Comparison of ENCODE assay signal across 25 cellular contexts in the genomic region with DNA sequence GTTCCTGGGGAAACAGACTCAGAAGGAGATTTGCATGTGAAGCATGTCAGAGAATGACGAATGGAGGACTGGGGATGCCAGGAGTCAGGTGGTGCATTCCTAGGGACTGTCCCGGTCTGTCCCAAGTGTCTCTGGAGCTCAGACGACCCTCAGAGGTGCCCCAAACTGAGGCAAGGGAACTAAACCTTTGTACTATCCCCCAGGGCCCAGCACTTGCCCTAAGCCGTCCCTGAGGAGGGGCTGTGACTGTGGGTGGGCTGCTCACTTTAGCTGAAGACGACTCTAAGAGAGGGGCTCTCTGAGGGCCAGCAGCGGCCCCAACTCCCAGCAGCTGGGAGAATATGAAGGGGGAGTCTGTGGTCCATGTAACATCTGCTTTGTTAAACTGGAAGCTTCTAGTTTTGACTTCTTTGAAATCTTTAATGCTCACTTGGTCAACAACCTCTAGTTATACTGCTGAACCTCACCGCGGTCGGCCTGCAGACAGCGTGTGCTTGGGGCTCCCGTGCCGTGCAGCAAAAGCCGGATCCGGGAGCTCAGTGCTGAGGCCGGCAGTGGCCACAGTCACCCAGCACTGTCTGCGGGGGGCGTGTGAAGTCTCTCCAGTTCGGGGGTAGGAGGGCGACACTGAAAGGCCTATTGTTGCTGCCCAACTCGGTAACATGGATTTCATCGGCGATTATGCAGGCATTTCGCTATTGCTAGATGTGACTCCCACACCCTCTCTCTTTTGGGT. TPM values are rescaled to one million over a fixed set of nuclear protein-coding genes. Genes with fewer than 3 reads are reported as not detected.
DNase-seq lines count a peak whose midpoint lies in the region; ATAC-seq, FAIRE-seq and TF ChIP-seq lines count a peak whose summit lies in the region.
"Had no signal": no experiment of that assay in that cellular context is flagged by ENCODE, and none has a peak within 500 bp of the region (broad histone marks: within the 10 kb centered on the region; RNA-seq: fewer than 3 reads in every experiment).

No MANE protein-coding gene starts in this region.

- peaks cover 39% of the 10 kb centered on the region for H3K4me1 ChIP-seq in HepG2 (ENCODE audit: insufficient read depth, low read length)
- H3K4me1 ChIP-seq in right lobe of liver = no peaks in the 10 kb centered on the region
- H3K4me1 ChIP-seq: transverse colon had no signal

- in situ Hi-C loops in HepG2 (cut with HindIII; ENCODE audit: extremely low pct_ligation_motif_present, low pct_unique_long_range_greater_than_20kb) = no loop called here

- no peak overlapping the region for H3K4me3 ChIP-seq in HepG2 (replicated peaks in 1 of 3; ENCODE audit: insufficient read depth in 1 of 3, low read depth in 2 of 3, low read length in 3 of 3)
- no peak overlapping the region for H3K4me3 ChIP-seq in right lobe of liver
- H3K4me3 ChIP-seq: heart right ventricle, lung, SK-N-MC, stomach, transverse colon had no signal

- H3K36me3 ChIP-seq in HepG2 (replicated peaks in 1 of 2; ENCODE audit: control insufficient read depth in 1 of 2, insufficient read depth in 2 of 2, low read length in 2 of 2) (no peaks in the 10 kb centered on the region; a peak in 1 of 5 replicates), right lobe of liver (no peaks in the 10 kb centered on the region)
- H3K36me3 ChIP-seq: heart right ventricle, stomach, transverse colon had no signal

- FAIRE-seq in HepG2 (lab: Jason Lieb, UNC) = no peak
- FAIRE-seq: GM12891 had no signal

- H3K79me2 ChIP-seq in HepG2 (ENCODE audit: insufficient read depth, low read length) = peaks cover 7% of the 10 kb centered on the region

- no peak overlapping the region for H2AFZ ChIP-seq in HepG2 (ENCODE audit: low read length)

- POLR2A ChIA-PET in HepG2 (lab: Yijun Ruan, JAX) = no interaction called here

- no peak overlapping the region for H3K9ac ChIP-seq in HepG2 (ENCODE audit: insufficient read depth, low read depth, low read length)
- H3K9ac ChIP-seq: KMS-11 had no signal

- H3K27ac ChIP-seq in HepG2 (ENCODE audit: extremely low read length, insufficient read depth, low read length) = no peak overlapping the region
- H3K27ac ChIP-seq in right lobe of liver = no peak overlapping the region
- peak overlapping the region; percentile 30 for H3K27ac ChIP-seq in temporal lobe (ENCODE audit: low read depth, low read length)
- H3K27ac ChIP-seq: heart right ventricle, KMS-11, SK-N-MC, stomach, transverse colon had no signal

- H3K9me3 ChIP-seq in HepG2 (ENCODE audit: low read length) (no peaks in the 10 kb centered on the region), right lobe of liver (no peaks in the 10 kb centered on the region)
- H3K9me3 ChIP-seq: heart right ventricle, stomach, transverse colon had no signal

- CTCF ChIA-PET in HepG2 (lab: Yijun Ruan, JAX; ENCODE audit: low intra/inter-chr PET ratio, low total read pairs) = no interaction called here

- no peak overlapping the region; the same call in 1 of the 2 replicates for H3K4me2 ChIP-seq in HepG2 (ENCODE audit: low read depth, low read length)
- H3K4me2 ChIP-seq: KMS-11 had no signal

- intact Hi-C loops in HepG2 (cut with micrococcal nuclease; ENCODE audit: unreplicated experiment) = no loop called here
- intact Hi-C loops in right lobe of liver (cut with DNase I) = no loop called here

- 63% methylated on average over 23 of the region's 23 CpGs for WGBS in HepG2 (ENCODE audit: low lambda C conversion rate)
- 72% methylated on average over 5 of the region's 23 CpGs for WGBS in right lobe of liver (ENCODE audit: insufficient coverage, low coverage, low lambda C conversion rate, missing lambda C conversion rate)

- ATAC-seq in HepG2 (no peak), right lobe of liver (no peak), GM19467 (IDR thresholded peaks at IDR 0.05; ENCODE audit: unreplicated experiment) (no peak), HG03432 (IDR thresholded peaks at IDR 0.05; ENCODE audit: unreplicated experiment) (no peak)
- ATAC-seq: activated CD8-positive, alpha-beta T cell treated with anti-CD3 and anti-CD28 coated beads for 36 hours; heart right ventricle had no signal

- no peak for TF ChIP-seq CTCF in HepG2 (CRISPR knock-in tag; IDR thresholded peaks at IDR 0.05)
- TF ChIP-seq CTCF in right lobe of liver (IDR thresholded peaks at IDR 0.05) = no peak

- no TSS peak for BruUV-seq in HepG2 (replicated peaks; lab: Mats Ljungman, UMichigan)

- H3K27me3 ChIP-seq in HepG2 (ENCODE audit: control insufficient read depth in 1 of 2, insufficient read depth in 2 of 2, low read length in 2 of 2) = no peaks in the 10 kb centered on the region; a peak in 2 of 5 replicates
- H3K27me3 ChIP-seq in right lobe of liver = no peaks in the 10 kb centered on the region
- H3K27me3 ChIP-seq: heart right ventricle, stomach, transverse colon had no signal

- TF ChIP-seq RAD21 in HepG2 (CRISPR knock-in tag; IDR thresholded peaks at IDR 0.05) = no peak

- TF ChIP-seq EP300 in HepG2 (IDR thresholded peaks at IDR 0.05; ENCODE audit: low read depth in 2 of 2, low read length in 2 of 2) = no peak
- TF ChIP-seq EP300 in HepG2 (CRISPR knock-in tag; IDR thresholded peaks at IDR 0.05; ENCODE audit: borderline replicate concordance) = no peak

- no peak for DNase-seq in HepG2 (ENCODE audit: low spot score)
- no peak for DNase-seq in right lobe of liver
- peak; percentile 8 for DNase-seq in cerebellum (ENCODE audit: low spot score)
- peak; percentile 32 for DNase-seq in medulla oblongata (ENCODE audit: extremely low spot score)
- no peak for DNase-seq in NCI-H345 treated with DMSO at 0.1 percent for 48 hours (lab: John Stamatoyannopoulos, UW; ENCODE audit: unreplicated experiment)
- DNase-seq: activated CD8-positive, alpha-beta T cell treated with anti-CD3 and anti-CD28 coated beads for 36 hours; CD4-positive, CD25-positive, alpha-beta regulatory T cell; effector memory CD4-positive, alpha-beta T cell; erythroblast; heart right ventricle; MM.1S; NCI-H1417; NCI-H2081 treated with DMSO at 0.1 percent for 48 hours; NCI-H446; NCI-H82; RPMI8226; stomach; transverse colon had no signal

- TF ChIP-seq POLR2A in HepG2 (IDR thresholded peaks at IDR 0.05; ENCODE audit: insufficient read depth in 1 of 2, low read depth in 2 of 2, low read length in 2 of 2) (no peak), right lobe of liver (IDR thresholded peaks at IDR 0.05) (no peak)

- H4K20me1 ChIP-seq in HepG2 (ENCODE audit: insufficient read depth, low read length) = no peaks in the 10 kb centered on the region

TF ChIP-seq in HepG2, 621 proteins besides CTCF, POLR2A, EP300 and RAD21 (continues in another document):
- TF ChIP-seq REPIN1 (CRISPR knock-in tag; IDR thresholded peaks at IDR 0.05; ENCODE audit: borderline replicate concordance, low read depth) = no peak

RNA-seq across cellular contexts. Expression of a gene that starts 34.2 kb away (rescaled TPM):
- total RNA-seq in HepG2 (2016; rRNA removed; fragmentation: Illumina TruSeq; extraction: Trizol) (9.3 and 10.3 TPM in 2 replicates), right lobe of liver (1 to 10 TPM; 1.0 to 3.9 (median 2.5) TPM), cerebellum (1,395 TPM), temporal lobe (2,668 TPM)
- total RNA-seq in HepG2 (2016; cell fraction: cytosol; rRNA removed; fragmentation: Illumina TruSeq; extraction: Trizol; ENCODE audit: low read depth) = 4.4 and 4.7 TPM in 2 replicates
- 7.4 and 10.0 TPM in 2 replicates for total RNA-seq in HepG2 (2016; cell fraction: insoluble cytoplasmic fraction; rRNA removed; fragmentation: Illumina TruSeq; extraction: Trizol)
- 7.0 TPM in 2 replicates for total RNA-seq in HepG2 (2016; cell fraction: membrane; rRNA removed; fragmentation: Illumina TruSeq; extraction: Trizol)
- total RNA-seq in HepG2 (2016; cell fraction: nucleus; rRNA removed; fragmentation: Illumina TruSeq; extraction: Trizol) = 4.2 TPM in 2 replicates
- 23.6 and 39.5 TPM in 2 replicates for polyA plus RNA-seq in HepG2 (2011; rRNA removed)
- 33.6 and 35.1 TPM in 2 replicates for polyA plus RNA-seq in HepG2 (2011; cell fraction: cytosol; rRNA removed)
- 20.7 and 31.9 TPM in 2 replicates for polyA plus RNA-seq in HepG2 (2011; cell fraction: nucleus; rRNA removed)
- polyA plus RNA-seq in HepG2 (2012) = 18.7 and 50.4 TPM in 2 replicates
- polyA plus RNA-seq in HepG2 (2016; cell fraction: cytosol; fragmentation: Illumina TruSeq; extraction: Trizol; ENCODE audit: low read depth) = 3.0 and 3.6 TPM in 2 replicates
- 8.6 and 11.7 TPM in 2 replicates for polyA plus RNA-seq in HepG2 (2016; cell fraction: insoluble cytoplasmic fraction; fragmentation: Illumina TruSeq; extraction: Trizol; ENCODE audit: low read depth)
- 4.9 and 7.1 TPM in 2 replicates for polyA plus RNA-seq in HepG2 (2016; cell fraction: membrane; fragmentation: Illumina TruSeq; extraction: Trizol; ENCODE audit: low read depth)
- polyA plus RNA-seq in HepG2 (2016; cell fraction: nucleus; fragmentation: Illumina TruSeq; extraction: Trizol; ENCODE audit: insufficient read depth, low read depth) = 6.5 and 6.8 TPM in 2 replicates
- polyA minus RNA-seq in HepG2 (2011; rRNA and poly(A)+ RNA removed; ENCODE audit: low replicate concordance) = 39.5 TPM in 1 of 2 replicates, not detected in the other
- 20.2 and 27.6 TPM in 2 replicates for polyA minus RNA-seq in HepG2 (2011; cell fraction: cytosol; rRNA and poly(A)+ RNA removed)
- 4.5 and 11.2 TPM in 2 replicates for polyA minus RNA-seq in HepG2 (2011; cell fraction: nucleus; rRNA and poly(A)+ RNA removed)

RNA-seq across cellular contexts. Expression of a gene that starts 35.9 kb away (rescaled TPM):
- total RNA-seq in HepG2 (2016; rRNA removed; fragmentation: Illumina TruSeq; extraction: Trizol) (35.3 and 38.1 TPM in 2 replicates), right lobe of liver (100 to 1,000 TPM in 2 of 6 experiments, 10 to 100 TPM in 4; 32.8 to 136 (median 83.8) TPM), cerebellum (485 TPM), temporal lobe (1,088 TPM)
- total RNA-seq in HepG2 (2016; cell fraction: cytosol; rRNA removed; fragmentation: Illumina TruSeq; extraction: Trizol; ENCODE audit: low read depth) = 10.1 and 10.3 TPM in 2 replicates
- 32.8 and 36.3 TPM in 2 replicates for total RNA-seq in HepG2 (2016; cell fraction: insoluble cytoplasmic fraction; rRNA removed; fragmentation: Illumina TruSeq; extraction: Trizol)
- 12.7 and 14.0 TPM in 2 replicates for total RNA-seq in HepG2 (2016; cell fraction: membrane; rRNA removed; fragmentation: Illumina TruSeq; extraction: Trizol)
- 13.9 and 14.1 TPM in 2 replicates for total RNA-seq in HepG2 (2016; cell fraction: nucleus; rRNA removed; fragmentation: Illumina TruSeq; extraction: Trizol)
- 106 and 178 TPM in 2 replicates for polyA plus RNA-seq in HepG2 (2011; rRNA removed)
- 118 and 142 TPM in 2 replicates for polyA plus RNA-seq in HepG2 (2011; cell fraction: cytosol; rRNA removed)
- 111 and 136 TPM in 2 replicates for polyA plus RNA-seq in HepG2 (2011; cell fraction: nucleus; rRNA removed)
- polyA plus RNA-seq in HepG2 (2012) = 89.5 and 170 TPM in 2 replicates
- polyA plus RNA-seq in HepG2 (2016; cell fraction: cytosol; fragmentation: Illumina TruSeq; extraction: Trizol; ENCODE audit: low read depth) = 7.8 and 9.2 TPM in 2 replicates
- polyA plus RNA-seq in HepG2 (2016; cell fraction: insoluble cytoplasmic fraction; fragmentation: Illumina TruSeq; extraction: Trizol; ENCODE audit: low read depth) = 37.3 and 40.4 TPM in 2 replicates
- 8.6 and 9.4 TPM in 2 replicates for polyA plus RNA-seq in HepG2 (2016; cell fraction: membrane; fragmentation: Illumina TruSeq; extraction: Trizol; ENCODE audit: low read depth)
- polyA plus RNA-seq in HepG2 (2016; cell fraction: nucleus; fragmentation: Illumina TruSeq; extraction: Trizol; ENCODE audit: insufficient read depth, low read depth) = 25.9 and 28.8 TPM in 2 replicates
- 14.5 and 150 TPM in 2 replicates for polyA minus RNA-seq in HepG2 (2011; rRNA and poly(A)+ RNA removed; ENCODE audit: low replicate concordance)
- polyA minus RNA-seq in HepG2 (2011; cell fraction: cytosol; rRNA and poly(A)+ RNA removed) = 76.6 and 136 TPM in 2 replicates
- 30.0 and 49.6 TPM in 2 replicates for polyA minus RNA-seq in HepG2 (2011; cell fraction: nucleus; rRNA and poly(A)+ RNA removed)

Comparison
In these comparisons a context has a peak if more than half of its experiments do, and no peak if none do; other contexts are left out.
1. DNase-seq: peak in cerebellum (single experiment) and medulla oblongata (single experiment); none in HepG2 (single experiment), right lobe of liver (0 of 3) and NCI-H345 treated with DMSO at 0.1 percent for 48 hours (single experiment).
2. RNA of a gene that starts 34.2 kb away (total RNA-seq): 2,668 TPM in temporal lobe (single experiment) and 1,395 TPM in cerebellum (single experiment); 4.2 to 10.3 TPM in HepG2 and 1.0 to 3.9 TPM in right lobe of liver; every median in the first group is over 100 times any median in the second.